12 cellular contexts compared by ENCODE assay signal in genomic region chr16:57532251-57532625, GRCh38. TPM values are rescaled to one million over a fixed set of nuclear protein-coding genes. Genes with fewer than 3 reads are reported as not detected.
DNase-seq lines count a peak whose midpoint lies in the region; ATAC-seq and TF ChIP-seq lines count a peak whose summit lies in the region.
"Had no signal": no experiment of that assay in that cellular context is flagged by ENCODE, and none has a peak within 500 bp of the region (broad histone marks: within the 10 kb centered on the region; RNA-seq: fewer than 3 reads in every experiment).

No MANE protein-coding gene starts in this region.

- H3K27me3 Mint-ChIP-seq in activated T-helper 2 cell treated with anti-CD3 and anti-CD28 coated beads, Interferon-gamma antibody, Interleukin-2, Interleukin-4, amounts not matched to agents 10 μg/mL and 5 μg/mL and 100 μg/mL, durations not matched to agents 14 hours and 24 hours and 36 hours (ENCODE audit: low read depth) = no peaks in the 10 kb centered on the region
- H3K27me3 Mint-ChIP-seq in natural killer cell (ENCODE audit: low read depth in 2 of 2) = no peaks in the 10 kb centered on the region

- no peak for TF ChIP-seq EP300 in gastroesophageal sphincter (IDR thresholded peaks at IDR 0.05)

- no peaks in the 10 kb centered on the region for H3K9me3 Mint-ChIP-seq in activated T-helper 2 cell treated with anti-CD3 and anti-CD28 coated beads, Interferon-gamma antibody, Interleukin-2, Interleukin-4, amounts not matched to agents 10 μg/mL and 5 μg/mL and 100 μg/mL, durations not matched to agents 14 hours and 24 hours and 36 hours
- no peaks in the 10 kb centered on the region for H3K9me3 Mint-ChIP-seq in natural killer cell

- no peak for TF ChIP-seq POLR2A in gastroesophageal sphincter (IDR thresholded peaks at IDR 0.05)

- H3K27ac ChIP-seq in BLaER1 = peak overlapping the region; percentile 77
- H3K27ac ChIP-seq in gastroesophageal sphincter = peak overlapping the region in 2 of 4 donors; percentile 59 to 87

- peaks cover 55% of the 10 kb centered on the region for H3K4me1 Mint-ChIP-seq in activated T-helper 2 cell treated with anti-CD3 and anti-CD28 coated beads, Interferon-gamma antibody, Interleukin-2, Interleukin-4, amounts not matched to agents 10 μg/mL and 5 μg/mL and 100 μg/mL, durations not matched to agents 14 hours and 24 hours and 36 hours (ENCODE audit: low read depth)
- H3K4me1 Mint-ChIP-seq in natural killer cell = peaks cover 64 to 74% of the 10 kb centered on the region in 2 donors

- H3K4me1 ChIP-seq in BLaER1 = peaks cover 79% of the 10 kb centered on the region
- peaks cover 0 to 78% (median 51%) of the 10 kb centered on the region in 3 donors for H3K4me1 ChIP-seq in gastroesophageal sphincter

- in situ Hi-C loops in GM13976 (cut with MboI; ENCODE audit: low sequenced_read_pairs, unreplicated experiment) = no loop called here

- no peak for ATAC-seq in natural killer cell
- no peak for ATAC-seq in gastroesophageal sphincter
- ATAC-seq: GM12878 had no signal

- WGBS in gastroesophageal sphincter (ENCODE audit: low coverage in 1 of 2), 2 donors = 92% methylated on average over 4 of the region's 8 CpGs; no CpG with 5 or more reads in 1 of the 2 donors

- no peak overlapping the region; the same call in 1 of the 2 replicates for H3K4me3 ChIP-seq in BLaER1
- H3K4me3 ChIP-seq in gastroesophageal sphincter = no peak overlapping the region
- H3K4me3 ChIP-seq: GM12878 had no signal

- intact Hi-C loops in activated T-helper 2 cell treated with anti-CD3 and anti-CD28 coated beads, Interferon-gamma antibody, Interleukin-2, Interleukin-4, amounts not matched to agents 10 μg/mL and 5 μg/mL and 100 μg/mL, durations not matched to agents 14 hours and 24 hours and 36 hours (cut with micrococcal nuclease) = no loop called here
- intact Hi-C loops in natural killer cell (cut with micrococcal nuclease) = loop anchor here (5.0 kb wide), 3 partner anchors 60 to 230 kb away; no protein-coding TSS in a partner anchor

- no peak overlapping the region for H3K4me3 Mint-ChIP-seq in activated T-helper 2 cell treated with anti-CD3 and anti-CD28 coated beads, Interferon-gamma antibody, Interleukin-2, Interleukin-4, amounts not matched to agents 10 μg/mL and 5 μg/mL and 100 μg/mL, durations not matched to agents 14 hours and 24 hours and 36 hours (ENCODE audit: low read depth)
- peak overlapping the region; percentile 92 for H3K4me3 Mint-ChIP-seq in natural killer cell

- H3K9ac ChIP-seq in BLaER1 = peak overlapping the region; percentile 59; the same call in 1 of the 2 replicates

- H4K20me1 ChIP-seq in BLaER1 = no peaks in the 10 kb centered on the region

- H3K9me3 ChIP-seq in BLaER1 = no peaks in the 10 kb centered on the region
- H3K9me3 ChIP-seq in gastroesophageal sphincter = no peaks in the 10 kb centered on the region
- H3K9me3 ChIP-seq: Caco-2 had no signal

- peak; percentile 11 for DNase-seq in GM13976 (ENCODE audit: low spot score)
- no peak for DNase-seq in activated T-helper 2 cell treated with anti-CD3 and anti-CD28 coated beads, Interferon-gamma antibody, Interleukin-2, Interleukin-4, amounts not matched to agents 10 μg/mL and 5 μg/mL and 100 μg/mL, durations not matched to agents 14 hours and 24 hours and 36 hours (ENCODE audit: low spot score)
- peak; percentile 15 for DNase-seq in natural killer cell
- DNase-seq in DMS53 (lab: John Stamatoyannopoulos, UW) = no peak
- no peak for DNase-seq in stimulated activated CD4-positive, alpha-beta T cell treated with anti-CD3 and anti-CD28 coated beads, Interleukin-1b, Interleukin-23, amount 100 ng/mL, for 48 hours
- no peak for DNase-seq in activated gamma-delta T cell (lab: John Stamatoyannopoulos, UW)
- DNase-seq: NCI-H1436 treated with DMSO at 0.1 percent for 48 hours had no signal

- H3K4me2 ChIP-seq in BLaER1 = peak overlapping the region; percentile 83

- peaks cover 5% of the 10 kb centered on the region for H3K36me3 Mint-ChIP-seq in activated T-helper 2 cell treated with anti-CD3 and anti-CD28 coated beads, Interferon-gamma antibody, Interleukin-2, Interleukin-4, amounts not matched to agents 10 μg/mL and 5 μg/mL and 100 μg/mL, durations not matched to agents 14 hours and 24 hours and 36 hours (ENCODE audit: low read depth)
- H3K36me3 Mint-ChIP-seq in natural killer cell = no peaks in the 10 kb centered on the region

- no peaks in the 10 kb centered on the region for H3K27me3 ChIP-seq in BLaER1
- no peaks in the 10 kb centered on the region for H3K27me3 ChIP-seq in gastroesophageal sphincter

- H3K36me3 ChIP-seq in BLaER1 (peaks cover 13% of the 10 kb centered on the region; the same call in 1 of the 2 replicates), gastroesophageal sphincter (peaks cover 0 to 10% of the 10 kb centered on the region in 2 donors)

- peak overlapping the region; percentile 32 for H3K27ac Mint-ChIP-seq in activated T-helper 2 cell treated with anti-CD3 and anti-CD28 coated beads, Interferon-gamma antibody, Interleukin-2, Interleukin-4, amounts not matched to agents 10 μg/mL and 5 μg/mL and 100 μg/mL, durations not matched to agents 14 hours and 24 hours and 36 hours
- H3K27ac Mint-ChIP-seq in natural killer cell = peak overlapping the region; percentile 99

- no peak for TF ChIP-seq CTCF in GM13976 (IDR thresholded peaks at IDR 0.05; ENCODE audit: borderline replicate concordance, control extremely low read depth, extremely low read depth, insufficient read depth, missing control alignments)
- no peak for TF ChIP-seq CTCF in natural killer cell (IDR thresholded peaks at IDR 0.05)
- no peak for TF ChIP-seq CTCF in gastroesophageal sphincter (IDR thresholded peaks at IDR 0.05)

RNA-seq across cellular contexts. Expression of gene CCDC102A, which starts 4.1 kb away (rescaled TPM):
- total RNA-seq in activated T-helper 2 cell treated with anti-CD3 and anti-CD28 coated beads, Interferon-gamma antibody, Interleukin-2, Interleukin-4, amounts not matched to agents 10 μg/mL and 5 μg/mL and 100 μg/mL, durations not matched to agents 14 hours and 24 hours and 36 hours = 6.3 and 6.8 TPM in 2 replicates
- total RNA-seq in natural killer cell = 10 to 100 TPM; 15.5 to 24.4 (median 17.1) TPM
- 10 to 100 TPM; 24.4 to 56.6 (median 35.7) TPM for total RNA-seq in gastroesophageal sphincter

RNA-seq across cellular contexts. Expression of gene ADGRG5, which starts 10.2 kb away (rescaled TPM):
- total RNA-seq in activated T-helper 2 cell treated with anti-CD3 and anti-CD28 coated beads, Interferon-gamma antibody, Interleukin-2, Interleukin-4, amounts not matched to agents 10 μg/mL and 5 μg/mL and 100 μg/mL, durations not matched to agents 14 hours and 24 hours and 36 hours = 2.1 and 2.8 TPM in 2 replicates
- total RNA-seq in natural killer cell (100 to 1,000 TPM in 1 of 3 donors, 10 to 100 TPM in 2; 83.2 to 118 (median 94.5) TPM), gastroesophageal sphincter (under 1 TPM in 1 of 4 donors, not detected in 3; 0.40 TPM)
- total RNA-seq: dermis microvascular lymphatic vessel endothelial cell had no signal

RNA-seq across cellular contexts. Expression of gene DOK4, which starts 45.9 kb away (rescaled TPM):
- 5.7 and 6.6 TPM in 2 replicates for total RNA-seq in activated T-helper 2 cell treated with anti-CD3 and anti-CD28 coated beads, Interferon-gamma antibody, Interleukin-2, Interleukin-4, amounts not matched to agents 10 μg/mL and 5 μg/mL and 100 μg/mL, durations not matched to agents 14 hours and 24 hours and 36 hours
- 1 to 10 TPM in 2 of 3 donors, under 1 TPM in 1; 0.75 to 2.5 (median 1.5) TPM for total RNA-seq in natural killer cell
- total RNA-seq in gastroesophageal sphincter = 10 to 100 TPM; 16.6 to 36.6 (median 26.6) TPM

Comparison
In these comparisons a context has a peak if more than half of its experiments do, and no peak if none do; other contexts are left out.
1. DNase-seq: peak in GM13976 (single experiment) and natural killer cell (single experiment); none in activated T-helper 2 cell treated with anti-CD3 and anti-CD28 coated beads, Interferon-gamma antibody, Interleukin-2, Interleukin-4, amounts not matched to agents 10 μg/mL and 5 μg/mL and 100 μg/mL, durations not matched to agents 14 hours and 24 hours and 36 hours (single experiment), DMS53 (single experiment), stimulated activated CD4-positive, alpha-beta T cell treated with anti-CD3 and anti-CD28 coated beads, Interleukin-1b, Interleukin-23, amount 100 ng/mL, for 48 hours (single experiment) and activated gamma-delta T cell (single experiment).
2. RNA of gene ADGRG5, which starts 10.2 kb away (total RNA-seq): 83.2 to 118 TPM in natural killer cell; 2.1 to 2.8 TPM in activated T-helper 2 cell treated with anti-CD3 and anti-CD28 coated beads, Interferon-gamma antibody, Interleukin-2, Interleukin-4, amounts not matched to agents 10 μg/mL and 5 μg/mL and 100 μg/mL, durations not matched to agents 14 hours and 24 hours and 36 hours and 0.40 TPM in gastroesophageal sphincter; every median in the first group is over 10 times any median in the second.